12 cellular contexts compared by ENCODE assay signal in the genomic region with DNA sequence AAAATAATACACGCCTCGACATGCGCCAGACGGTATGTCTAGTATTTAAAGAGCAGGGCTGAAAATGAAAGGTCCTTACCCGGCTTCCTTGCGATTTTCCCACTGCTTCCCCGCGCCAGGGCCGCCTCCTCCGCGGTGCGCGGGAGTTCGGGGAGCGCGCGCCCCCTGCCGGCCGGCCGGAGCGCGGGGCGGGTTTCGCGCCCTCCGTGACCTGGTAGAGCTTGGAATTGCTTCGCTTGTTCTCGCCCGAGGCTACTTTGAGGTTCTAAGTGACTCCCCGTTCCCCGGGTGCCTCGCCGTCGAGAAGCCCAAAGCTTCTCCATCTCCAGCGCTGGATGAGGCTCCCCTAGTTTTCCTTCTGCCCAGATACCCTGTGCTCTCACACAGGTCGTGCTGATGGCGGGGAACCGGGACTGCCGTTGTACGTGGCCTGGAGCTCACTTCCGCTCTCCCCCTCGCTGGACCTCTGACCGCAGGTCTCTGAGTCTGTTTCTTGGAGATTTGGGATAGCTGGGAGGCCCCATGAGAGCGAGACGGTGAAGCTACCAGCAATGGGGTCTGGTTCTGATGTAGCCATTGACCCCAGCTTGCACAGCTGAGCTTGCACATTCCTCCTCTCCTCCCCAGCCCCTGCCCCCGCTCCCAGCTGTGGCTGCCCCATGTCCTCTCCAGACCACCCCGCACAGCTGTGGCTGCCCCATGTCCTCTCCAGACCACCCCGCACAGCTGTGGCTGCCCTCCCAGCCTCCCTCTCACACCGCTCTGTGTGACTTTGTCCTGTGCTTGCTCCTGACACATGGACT. TPM values are rescaled to one million over a fixed set of nuclear protein-coding genes. Genes with fewer than 3 reads are reported as not detected.
A peak's percentile ranks its signal among the peaks of the same experiment; 100 is the strongest.
DNase-seq lines count a peak whose midpoint lies in the region; ATAC-seq, FAIRE-seq and TF ChIP-seq lines count a peak whose summit lies in the region.
"Not testable (repeated sequence)": the region's sequence is repeated elsewhere in the genome, so short reads cannot be mapped to it uniquely, and the experiment has no call there.
"Had no signal": no experiment of that assay in that cellular context is flagged by ENCODE, and none has a peak within 500 bp of the region (broad histone marks: within the 10 kb centered on the region; RNA-seq: fewer than 3 reads in every experiment).

No MANE protein-coding gene starts in this region.

- H3K27ac ChIP-seq in CD8-positive, alpha-beta T cell (ENCODE audit: low read depth, low read length); left ventricle myocardium inferior (replicated peaks); pancreas: not testable (repeated sequence)

- not testable (repeated sequence) for H3K4me1 ChIP-seq in CD8-positive, alpha-beta T cell (ENCODE audit: insufficient read depth, low read length); left ventricle myocardium inferior; pancreas

- not testable (repeated sequence) for H3K4me3 ChIP-seq in CD8-positive, alpha-beta T cell (ENCODE audit: low read depth, low read length)
- H3K4me3 ChIP-seq in left ventricle myocardium inferior (peak overlapping the region; percentile 45), pancreas (peak overlapping the region in 1 of 4 donors; percentile 25)

- not testable (repeated sequence) for DNase-seq in CD8-positive, alpha-beta T cell; activated CD8-positive, alpha-beta memory T cell treated with anti-CD3 and anti-CD28 coated beads, Interleukin-2, amount 10 ng/mL, durations not matched to agents 7 days and 5 days; left ventricle myocardium inferior
- DNase-seq in pancreas = peak in 1 of 6 donors; percentile 47

- not testable (repeated sequence) for H3K27me3 ChIP-seq in CD8-positive, alpha-beta T cell (ENCODE audit: insufficient read depth, low read length); left ventricle myocardium inferior (ENCODE audit: low read depth); pancreas

- not testable (repeated sequence) for H3K4me3 Mint-ChIP-seq in CD8-positive, alpha-beta T cell; activated CD8-positive, alpha-beta memory T cell treated with anti-CD3 and anti-CD28 coated beads, Interleukin-2, amount 10 ng/mL, durations not matched to agents 7 days and 5 days

- not testable (repeated sequence) for H3K4me1 Mint-ChIP-seq in CD8-positive, alpha-beta T cell (ENCODE audit: low read depth); activated CD8-positive, alpha-beta memory T cell treated with anti-CD3 and anti-CD28 coated beads, Interleukin-2, amount 10 ng/mL, durations not matched to agents 7 days and 5 days

- peak; percentile 96 for ATAC-seq in CD8-positive, alpha-beta T cell
- ATAC-seq in GM19324 (IDR thresholded peaks at IDR 0.05; ENCODE audit: low FRiP score, unreplicated experiment) (peak; percentile 92), GM21786 (IDR thresholded peaks at IDR 0.05; ENCODE audit: unreplicated experiment) (peak; percentile 92), HG03039 (IDR thresholded peaks at IDR 0.05; ENCODE audit: unreplicated experiment) (peak; percentile 83), HG03565 (IDR thresholded peaks at IDR 0.05; ENCODE audit: unreplicated experiment) (peak; percentile 88), pancreas (peak; percentile 94 to 98 (median 96))
- peak; percentile 99 for ATAC-seq in activated CD8-positive, alpha-beta memory T cell treated with anti-CD3 and anti-CD28 coated beads, Interleukin-2, amount 10 ng/mL, durations not matched to agents 7 days and 5 days

- not testable (repeated sequence) for H3K27me3 Mint-ChIP-seq in CD8-positive, alpha-beta T cell (ENCODE audit: low read depth); activated CD8-positive, alpha-beta memory T cell treated with anti-CD3 and anti-CD28 coated beads, Interleukin-2, amount 10 ng/mL, durations not matched to agents 7 days and 5 days

- H3K9me3 ChIP-seq in CD8-positive, alpha-beta T cell (ENCODE audit: low read length); left ventricle myocardium inferior (replicated peaks); pancreas: not testable (repeated sequence)

- not testable (repeated sequence) for H3K36me3 ChIP-seq in CD8-positive, alpha-beta T cell (ENCODE audit: insufficient read depth, low read length); left ventricle myocardium inferior; pancreas

- not testable (repeated sequence) for H3K36me3 Mint-ChIP-seq in CD8-positive, alpha-beta T cell; activated CD8-positive, alpha-beta memory T cell treated with anti-CD3 and anti-CD28 coated beads, Interleukin-2, amount 10 ng/mL, durations not matched to agents 7 days and 5 days

- not testable (repeated sequence) for FAIRE-seq in pancreas (lab: Jason Lieb, UNC)

- intact Hi-C loops in CD8-positive, alpha-beta T cell (cut with DNase I, micrococcal nuclease); left ventricle myocardium inferior (cut with micrococcal nuclease); pancreas (cut with DNase I): not testable (repeated sequence)

- not testable (repeated sequence) for H3K27ac Mint-ChIP-seq in CD8-positive, alpha-beta T cell; activated CD8-positive, alpha-beta memory T cell treated with anti-CD3 and anti-CD28 coated beads, Interleukin-2, amount 10 ng/mL, durations not matched to agents 7 days and 5 days

- 7% methylated on average over 9 of the region's 49 CpGs; no CpG with 5 or more reads in 1 of the 2 donors for WGBS in pancreas, 2 donors

- POLR2A ChIA-PET in CD8-positive, alpha-beta T cell (lab: Charles Lee) = not testable (repeated sequence)

- TF ChIP-seq CTCF in CD8-positive, alpha-beta T cell (IDR thresholded peaks at IDR 0.05); left ventricle myocardium inferior (IDR thresholded peaks at IDR 0.05; ENCODE audit: borderline replicate concordance); pancreas (IDR thresholded peaks at IDR 0.05): not testable (repeated sequence)

- CTCF ChIA-PET in CD8-positive, alpha-beta T cell (lab: Charles Lee); activated CD8-positive, alpha-beta memory T cell treated with anti-CD3 and anti-CD28 coated beads, Interleukin-2, amount 10 ng/mL, durations not matched to agents 7 days and 5 days (lab: Charles Lee): not testable (repeated sequence)

- not testable (repeated sequence) for H3K9me3 Mint-ChIP-seq in CD8-positive, alpha-beta T cell; activated CD8-positive, alpha-beta memory T cell treated with anti-CD3 and anti-CD28 coated beads, Interleukin-2, amount 10 ng/mL, durations not matched to agents 7 days and 5 days (ENCODE audit: low read depth)

RNA-seq across cellular contexts. Expression of gene HNRNPH1, which starts 11.1 kb away (rescaled TPM):
- total RNA-seq in CD8-positive, alpha-beta T cell = 1,000 to 10,000 TPM; 2,565 to 2,635 TPM
- 1,000 to 10,000 TPM in 1 of 2 experiments, 100 to 1,000 TPM in 1; 811 to 1,007 TPM for total RNA-seq in activated CD8-positive, alpha-beta memory T cell treated with anti-CD3 and anti-CD28 coated beads, Interleukin-2, amount 10 ng/mL, durations not matched to agents 7 days and 5 days
- total RNA-seq in left ventricle myocardium inferior (207 TPM), pancreas (100 to 1,000 TPM; 210 to 384 (median 269) TPM)
- 100 to 1,000 TPM; 341 to 395 TPM for polyA plus RNA-seq in pancreas

RNA-seq across cellular contexts. Expression of gene CBY3, which starts 46.3 kb away (rescaled TPM):
- total RNA-seq in CD8-positive, alpha-beta T cell = under 1 TPM in 1 of 2 experiments, not detected in 1; 0.44 TPM
- under 1 TPM in 1 of 2 experiments, not detected in 1; 0.59 TPM for total RNA-seq in activated CD8-positive, alpha-beta memory T cell treated with anti-CD3 and anti-CD28 coated beads, Interleukin-2, amount 10 ng/mL, durations not matched to agents 7 days and 5 days
- total RNA-seq in left ventricle myocardium inferior (not detected), pancreas (not detected)
- not detected for polyA plus RNA-seq in pancreas
- total RNA-seq: H7, NCI-H460, PC-9, uterus had no signal
